Comparison of ENCODE assay signal across 31 cellular contexts in the genomic region with DNA sequence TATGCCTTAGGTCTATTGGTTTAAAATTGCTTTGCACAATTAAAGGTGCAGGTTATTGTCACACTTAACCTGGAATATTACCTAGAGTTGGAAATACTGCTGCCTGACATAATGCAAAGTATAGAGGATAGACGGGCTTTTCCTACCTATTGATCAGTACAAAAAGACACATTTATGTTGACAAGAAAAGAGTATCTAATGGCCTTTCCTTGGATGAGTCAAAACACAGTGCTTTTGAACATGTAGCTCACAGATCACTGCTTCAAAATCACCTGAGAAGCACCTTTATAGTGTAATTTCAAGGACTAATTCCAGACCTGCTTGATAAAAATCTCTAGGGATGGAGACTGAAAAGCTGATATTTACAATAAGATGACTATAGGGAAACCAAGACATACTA.
"Had no signal": no experiment of that assay in that cellular context is flagged by ENCODE, and none has a peak within 500 bp of the region (broad histone marks: within the 10 kb centered on the region; RNA-seq: fewer than 3 reads in every experiment).

No MANE protein-coding gene starts in this region.

- FAIRE-seq: astrocyte, bronchial epithelial cell had no signal

- DNase-seq: activated effector memory CD4-positive, alpha-beta T cell treated with anti-CD3 and anti-CD28 coated beads, Interleukin-2, amount 50 U/mL, for 16 hours; activated effector memory CD4-positive, alpha-beta T cell treated with Interleukin-2 at 50 U/mL for 16 hours; activated gamma-delta T cell treated with Interleukin-2 at 50 U/mL for 16 hours; activated naive CD4-positive, alpha-beta T cell; activated naive CD4-positive, alpha-beta T cell treated with anti-CD3 and anti-CD28 coated beads for 36 hours; activated naive CD4-positive, alpha-beta T cell treated with anti-CD3 and anti-CD28 coated beads, Interleukin-2, amount 10 ng/mL, durations not matched to agents 7 days and 5 days; activated naive CD4-positive, alpha-beta T cell treated with anti-CD3 and anti-CD28 coated beads, Interleukin-2, amount 50 U/mL, for 16 hours; activated naive CD4-positive, alpha-beta T cell treated with Interleukin-2 at 50 U/mL for 16 hours; activated naive CD8-positive, alpha-beta T cell treated with anti-CD3 and anti-CD28 coated beads for 36 hours; activated naive CD8-positive, alpha-beta T cell treated with anti-CD3 and anti-CD28 coated beads, Interleukin-2, amount 10 ng/mL, durations not matched to agents 7 days and 5 days; activated naive CD8-positive, alpha-beta T cell treated with anti-CD3 and anti-CD28 coated beads, Interleukin-2, amount 50 U/mL, for 24 hours; activated T-cell treated with anti-CD3 and anti-CD28 coated beads, Interleukin-2, amount 50 U/mL, for 1 hour; activated T-cell treated with anti-CD3 and anti-CD28 coated beads, Interleukin-2, amount 50 U/mL, for 24 hours; activated T-cell treated with anti-CD3 and anti-CD28 coated beads, Interleukin-2, amount 50 U/mL, for 4 hours; activated T-cell treated with anti-CD3 and anti-CD28 coated beads, Interleukin-2, amount 50 U/mL, for 48 hours; activated T-cell treated with anti-CD3 and anti-CD28 coated beads, Interleukin-2, amount 50 U/mL, for 72 hours; adrenal gland; amniotic stem cell; amygdala; anterior cingulate cortex; aorta; body of pancreas; brain microvascular endothelial cell; caudate nucleus; central memory CD4-positive, alpha-beta T cell; cerebellar nuclear complex had no signal

- H3K36me3 ChIP-seq: adrenal gland, ascending aorta, brain microvascular endothelial cell, breast epithelium, cardiac muscle cell had no signal

- H3K4me1 ChIP-seq: adrenal gland, ascending aorta, body of pancreas, breast epithelium had no signal

- H3K9me3 ChIP-seq: adrenal gland, ascending aorta, body of pancreas, breast epithelium had no signal

- H3K4me3 ChIP-seq: adrenal gland, ascending aorta, body of pancreas, breast epithelium, cardiac muscle cell had no signal

- H3K27me3 ChIP-seq: adrenal gland, ascending aorta, body of pancreas, brain microvascular endothelial cell, breast epithelium, cardiac muscle cell had no signal

- H3K27ac ChIP-seq: adrenal gland, ascending aorta, body of pancreas, brain microvascular endothelial cell, breast epithelium, cardiac muscle cell had no signal
